ENCODE assay signal across 23 cellular contexts in the genomic region with DNA sequence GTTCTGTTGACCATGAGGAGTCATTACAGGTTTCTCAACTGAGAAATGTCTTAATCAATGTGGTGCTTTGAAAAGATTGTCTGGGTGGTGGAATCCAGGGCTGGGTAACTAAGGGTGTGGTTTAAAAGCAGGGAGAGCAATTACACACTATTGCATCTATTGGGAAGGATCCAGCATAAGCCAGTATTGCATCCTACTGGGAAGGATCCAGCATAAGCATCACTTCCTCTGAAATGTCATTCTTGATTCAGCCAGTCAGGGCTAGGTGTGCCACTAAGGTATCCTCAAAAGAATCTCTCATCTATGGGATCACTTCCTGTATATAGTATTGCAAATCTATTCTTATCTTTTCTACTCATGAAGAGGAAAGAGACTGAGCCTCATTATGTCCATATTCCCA. TPM values are rescaled to one million over a fixed set of nuclear protein-coding genes. Genes with fewer than 3 reads are reported as not detected.
"Had no signal": no experiment of that assay in that cellular context is flagged by ENCODE, and none has a peak within 500 bp of the region (broad histone marks: within the 10 kb centered on the region; RNA-seq: fewer than 3 reads in every experiment).

No MANE protein-coding gene starts in this region.

- H3K4me2 ChIP-seq: neural progenitor cell had no signal

- H3K9ac ChIP-seq: neural progenitor cell had no signal

- H3K4me3 ChIP-seq: ascending aorta, gastroesophageal sphincter, heart right ventricle, neural progenitor cell had no signal

- H3K36me3 ChIP-seq: ascending aorta, gastroesophageal sphincter, heart right ventricle, neural progenitor cell had no signal

- H3K36me3 Mint-ChIP-seq: activated naive CD4-positive, alpha-beta T cell treated with anti-CD3 and anti-CD28 coated beads, Interleukin-2, amount 50 U/mL, for 24 hours; memory B cell; naive thymus-derived CD4-positive, alpha-beta T cell; neural progenitor cell; T-cell had no signal

- H2AFZ ChIP-seq: neural progenitor cell had no signal

- ATAC-seq: gastroesophageal sphincter; heart right ventricle; left ventricle myocardium superior; naive thymus-derived CD4-positive, alpha-beta T cell; T-cell had no signal

- H3K27ac Mint-ChIP-seq: activated CD4-positive, alpha-beta T cell treated with anti-CD3 and anti-CD28 coated beads, Interleukin-2, amount 10 ng/mL, durations not matched to agents 24 days and 14 days; activated naive CD4-positive, alpha-beta T cell treated with anti-CD3 and anti-CD28 coated beads, Interleukin-2, amount 50 U/mL, for 24 hours; memory B cell; naive thymus-derived CD4-positive, alpha-beta T cell; neural progenitor cell; progenitor cell of endocrine pancreas; T-cell had no signal

- H3K4me1 ChIP-seq: ascending aorta, gastroesophageal sphincter, heart right ventricle had no signal

- H3K4me3 Mint-ChIP-seq: activated CD4-positive, alpha-beta T cell treated with anti-CD3 and anti-CD28 coated beads, Interleukin-2, amount 10 ng/mL, durations not matched to agents 24 days and 14 days; activated naive CD4-positive, alpha-beta T cell treated with anti-CD3 and anti-CD28 coated beads, Interleukin-2, amount 50 U/mL, for 24 hours; memory B cell; naive thymus-derived CD4-positive, alpha-beta T cell; neural progenitor cell; T-cell had no signal

- H3K27me3 Mint-ChIP-seq: progenitor cell of endocrine pancreas had no signal

- H3K4me1 Mint-ChIP-seq: activated CD4-positive, alpha-beta T cell treated with anti-CD3 and anti-CD28 coated beads, Interleukin-2, amount 10 ng/mL, durations not matched to agents 24 days and 14 days; activated naive CD4-positive, alpha-beta T cell treated with anti-CD3 and anti-CD28 coated beads, Interleukin-2, amount 50 U/mL, for 24 hours; memory B cell; naive thymus-derived CD4-positive, alpha-beta T cell; T-cell had no signal

- H3K9me3 ChIP-seq: ascending aorta, gastroesophageal sphincter, heart right ventricle had no signal

- DNase-seq: activated CD4-positive, alpha-beta T cell treated with anti-CD3 and anti-CD28 coated beads, Interleukin-2, amount 10 ng/mL, durations not matched to agents 24 days and 14 days; activated CD4-positive, CD25-positive, alpha-beta regulatory T cell; activated CD8-positive, alpha-beta memory T cell treated with anti-CD3 and anti-CD28 coated beads for 24 hours; activated CD8-positive, alpha-beta memory T cell treated with anti-CD3 and anti-CD28 coated beads, Interleukin-2, amount 50 U/mL, for 48 hours; activated gamma-delta T cell; activated T-cell treated with anti-CD3 and anti-CD28 coated beads, Interleukin-2, amount 50 U/mL, for 48 hours; cerebellar nuclear complex; cortex of kidney; heart right ventricle; kidney glomerular epithelial cell; left ventricle myocardium superior; naive thymus-derived CD4-positive, alpha-beta T cell; stimulated activated CD4-positive, alpha-beta T cell treated with anti-CD3 and anti-CD28 coated beads, Interleukin-12 subunit alpha, Interleukin-12 subunit beta, amount 100 ng/mL, for 4 hours; stimulated activated CD4-positive, alpha-beta T cell treated with anti-CD3 and anti-CD28 coated beads, Interleukin-1b, Interleukin-23, amount 100 ng/mL, for 48 hours; stimulated activated CD8-positive, alpha-beta memory T cell treated with anti-CD3 and anti-CD28 coated beads, Interleukin-4, amount 100 ng/mL, for 48 hours; stimulated activated naive CD4-positive, alpha-beta T cell; T-cell had no signal

- H3K27ac ChIP-seq: ascending aorta, gastroesophageal sphincter, heart right ventricle, neural progenitor cell had no signal

- H3K27me3 ChIP-seq: ascending aorta, gastroesophageal sphincter, heart right ventricle, neural progenitor cell had no signal

- H3K9me3 Mint-ChIP-seq: activated CD4-positive, alpha-beta T cell treated with anti-CD3 and anti-CD28 coated beads, Interleukin-2, amount 10 ng/mL, durations not matched to agents 24 days and 14 days; activated naive CD4-positive, alpha-beta T cell treated with anti-CD3 and anti-CD28 coated beads, Interleukin-2, amount 50 U/mL, for 24 hours had no signal

RNA-seq across cellular contexts. Expression of gene ELOVL7, which starts 38.6 kb away (rescaled TPM):
- polyA plus RNA-seq: naive thymus-derived CD4-positive, alpha-beta T cell had no signal
